In the genomic region with DNA sequence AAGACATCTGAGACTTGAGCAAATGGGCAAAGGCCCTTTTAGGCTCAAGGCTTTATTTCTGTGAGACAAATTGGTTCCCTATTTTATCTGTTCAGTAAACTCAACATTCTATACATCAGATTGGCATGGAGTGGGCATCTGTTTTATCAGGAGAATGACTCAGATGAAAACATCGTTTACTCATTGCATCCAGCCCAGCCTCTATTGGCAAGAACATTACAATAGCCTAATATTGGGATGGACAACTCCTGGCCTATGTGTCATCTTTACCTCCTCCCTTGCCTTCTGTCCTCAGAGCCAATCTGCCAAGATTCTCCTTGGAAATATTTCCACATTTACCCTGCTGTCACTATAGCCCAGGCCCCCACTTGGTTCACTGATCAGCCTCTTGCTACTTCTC, we compare ENCODE assay signal across 30 cellular contexts. TPM values are rescaled to one million over a fixed set of nuclear protein-coding genes. Genes with fewer than 3 reads are reported as not detected.
A peak's percentile ranks its signal among the peaks of the same experiment; 100 is the strongest.
DNase-seq lines count a peak whose midpoint lies in the region; ATAC-seq and TF ChIP-seq lines count a peak whose summit lies in the region.
"Had no signal": no experiment of that assay in that cellular context is flagged by ENCODE, and none has a peak within 500 bp of the region (broad histone marks: within the 10 kb centered on the region; RNA-seq: fewer than 3 reads in every experiment).

No MANE protein-coding gene starts in this region.

- peaks cover 51% of the 10 kb centered on the region for H3K4me1 ChIP-seq in BLaER1
- H3K4me1 ChIP-seq in breast epithelium: peaks cover 0 to 6% of the 10 kb centered on the region in 2 donors
- peaks cover 16% of the 10 kb centered on the region for H3K4me1 ChIP-seq in foreskin keratinocyte
- H3K4me1 ChIP-seq: psoas muscle had no signal

- no peak overlapping the region for H3K27ac Mint-ChIP-seq in stimulated activated effector memory CD8-positive, alpha-beta T cell treated with anti-CD3 and anti-CD28 coated beads, Interleukin-12 subunit alpha, Interleukin-12 subunit beta, amount 100 ng/mL, for 72 hours
- H3K27ac Mint-ChIP-seq: activated CD4-positive, alpha-beta T cell treated with anti-CD3 and anti-CD28 coated beads, Interleukin-2, amount 10 ng/mL, durations not matched to agents 7 days and 5 days; activated naive CD4-positive, alpha-beta T cell treated with anti-CD3 and anti-CD28 coated beads, Interleukin-2, amount 10 ng/mL, durations not matched to agents 7 days and 5 days; CD8-positive, alpha-beta memory T cell; endodermal cell; naive thymus-derived CD4-positive, alpha-beta T cell; T-helper 2 cell treated with Interferon-gamma antibody and Interleukin-4, amounts not matched to agents 5 μg/mL and 100 μg/mL, for 36 hours had no signal

- H3K4me1 Mint-ChIP-seq in stimulated activated effector memory CD8-positive, alpha-beta T cell treated with anti-CD3 and anti-CD28 coated beads, Interleukin-12 subunit alpha, Interleukin-12 subunit beta, amount 100 ng/mL, for 72 hours: no peaks in the 10 kb centered on the region
- H3K4me1 Mint-ChIP-seq: activated CD4-positive, alpha-beta T cell treated with anti-CD3 and anti-CD28 coated beads, Interleukin-2, amount 10 ng/mL, durations not matched to agents 7 days and 5 days; activated naive CD4-positive, alpha-beta T cell treated with anti-CD3 and anti-CD28 coated beads, Interleukin-2, amount 10 ng/mL, durations not matched to agents 7 days and 5 days; CD8-positive, alpha-beta memory T cell; endodermal cell had no signal

- no peaks in the 10 kb centered on the region for H3K36me3 Mint-ChIP-seq in stimulated activated effector memory CD8-positive, alpha-beta T cell treated with anti-CD3 and anti-CD28 coated beads, Interleukin-12 subunit alpha, Interleukin-12 subunit beta, amount 100 ng/mL, for 72 hours
- H3K36me3 Mint-ChIP-seq: activated naive CD4-positive, alpha-beta T cell treated with anti-CD3 and anti-CD28 coated beads, Interleukin-2, amount 10 ng/mL, durations not matched to agents 7 days and 5 days; CD8-positive, alpha-beta memory T cell; naive thymus-derived CD4-positive, alpha-beta T cell had no signal

- H3K9me3 Mint-ChIP-seq in stimulated activated effector memory CD8-positive, alpha-beta T cell treated with anti-CD3 and anti-CD28 coated beads, Interleukin-12 subunit alpha, Interleukin-12 subunit beta, amount 100 ng/mL, for 72 hours: no peaks in the 10 kb centered on the region
- H3K9me3 Mint-ChIP-seq: activated CD4-positive, alpha-beta T cell treated with anti-CD3 and anti-CD28 coated beads, Interleukin-2, amount 10 ng/mL, durations not matched to agents 7 days and 5 days; activated naive CD4-positive, alpha-beta T cell treated with anti-CD3 and anti-CD28 coated beads, Interleukin-2, amount 10 ng/mL, durations not matched to agents 7 days and 5 days; CD8-positive, alpha-beta memory T cell; endodermal cell; T-helper 2 cell treated with Interferon-gamma antibody and Interleukin-4, amounts not matched to agents 5 μg/mL and 100 μg/mL, for 36 hours had no signal

- H3K27me3 ChIP-seq in BLaER1 (no peaks in the 10 kb centered on the region), breast epithelium (no peaks in the 10 kb centered on the region), foreskin keratinocyte (no peaks in the 10 kb centered on the region)
- H3K27me3 ChIP-seq: cardiac muscle cell had no signal

- H3K9me3 ChIP-seq in BLaER1 (peaks cover 19% of the 10 kb centered on the region), breast epithelium (no peaks in the 10 kb centered on the region)
- H3K9me3 ChIP-seq: left ventricle myocardium inferior, psoas muscle, thoracic aorta had no signal

- ATAC-seq in foreskin keratinocyte (peak; percentile 82), GM21619 (IDR thresholded peaks at IDR 0.05; ENCODE audit: unreplicated experiment) (no peak)
- no peak for ATAC-seq in stimulated activated effector memory CD8-positive, alpha-beta T cell treated with anti-CD3 and anti-CD28 coated beads, Interleukin-12 subunit alpha, Interleukin-12 subunit beta, amount 100 ng/mL, for 72 hours
- ATAC-seq: HCT116; naive thymus-derived CD4-positive, alpha-beta T cell; psoas muscle had no signal

- H3K4me2 ChIP-seq in BLaER1: peak overlapping the region; percentile 29; the same call in 1 of the 2 replicates

- H3K9ac ChIP-seq in BLaER1: no peak overlapping the region

- no peak for TF ChIP-seq CTCF in breast epithelium (IDR thresholded peaks at IDR 0.05)
- TF ChIP-seq CTCF in foreskin keratinocyte (conservative IDR thresholded peaks at IDR 0.05): no peak

- no peak for TF ChIP-seq POLR2A in breast epithelium (IDR thresholded peaks at IDR 0.05)

- no peaks in the 10 kb centered on the region for H3K36me3 ChIP-seq in BLaER1
- no peaks in the 10 kb centered on the region for H3K36me3 ChIP-seq in breast epithelium
- H3K36me3 ChIP-seq: cardiac muscle cell, left ventricle myocardium inferior, thoracic aorta had no signal

- no peak overlapping the region for H3K4me3 Mint-ChIP-seq in stimulated activated effector memory CD8-positive, alpha-beta T cell treated with anti-CD3 and anti-CD28 coated beads, Interleukin-12 subunit alpha, Interleukin-12 subunit beta, amount 100 ng/mL, for 72 hours
- H3K4me3 Mint-ChIP-seq: activated CD4-positive, alpha-beta T cell treated with anti-CD3 and anti-CD28 coated beads, Interleukin-2, amount 10 ng/mL, durations not matched to agents 7 days and 5 days; activated naive CD4-positive, alpha-beta T cell treated with anti-CD3 and anti-CD28 coated beads, Interleukin-2, amount 10 ng/mL, durations not matched to agents 7 days and 5 days; CD8-positive, alpha-beta memory T cell; endodermal cell; naive thymus-derived CD4-positive, alpha-beta T cell; T-helper 2 cell treated with Interferon-gamma antibody and Interleukin-4, amounts not matched to agents 5 μg/mL and 100 μg/mL, for 36 hours had no signal

- intact Hi-C loops in breast epithelium (cut with DNase I; ENCODE audit: low total_unique reads): no loop called here

- no peak overlapping the region for H3K27ac ChIP-seq in BLaER1
- peak overlapping the region; percentile 41 to 65 for H3K27ac ChIP-seq in breast epithelium
- no peak overlapping the region for H3K27ac ChIP-seq in foreskin keratinocyte
- H3K27ac ChIP-seq: cardiac muscle cell, left ventricle myocardium inferior, psoas muscle had no signal

- no peak overlapping the region for H3K4me3 ChIP-seq in BLaER1
- no peak overlapping the region for H3K4me3 ChIP-seq in breast epithelium
- H3K4me3 ChIP-seq: cardiac muscle cell, left ventricle myocardium inferior, psoas muscle, thoracic aorta had no signal

- DNase-seq in NCI-H446 (lab: John Stamatoyannopoulos, UW) (peak; percentile 25 to 72), breast epithelium (ENCODE audit: low spot score in 2 of 2) (no peak), foreskin keratinocyte (peak in 1 of 2 donors; percentile 63), hippocampal formation (lab: John Stamatoyannopoulos, UW) (no peak), amniotic stem cell (lab: John Stamatoyannopoulos, UW) (no peak)
- DNase-seq in stimulated activated effector memory CD8-positive, alpha-beta T cell treated with anti-CD3 and anti-CD28 coated beads, Interleukin-12 subunit alpha, Interleukin-12 subunit beta, amount 100 ng/mL, for 72 hours (ENCODE audit: low spot score in 2 of 2): no peak
- DNase-seq: activated CD4-positive, alpha-beta T cell treated with anti-CD3 and anti-CD28 coated beads, Interleukin-2, amount 10 ng/mL, durations not matched to agents 7 days and 5 days; activated naive CD4-positive, alpha-beta T cell treated with anti-CD3 and anti-CD28 coated beads, Interleukin-2, amount 10 ng/mL, durations not matched to agents 7 days and 5 days; AML-193; CD8-positive, alpha-beta memory T cell; endodermal cell; left ventricle myocardium inferior; MV-4-11; naive thymus-derived CD4-positive, alpha-beta T cell; NCI-H1436 treated with DMSO at 0.1 percent for 48 hours; OCI-M1; psoas muscle; SHP77; stimulated activated CD4-positive, alpha-beta T cell treated with anti-CD3 and anti-CD28 coated beads, Interleukin-4, amount 100 ng/mL, for 4 hours; stimulated activated naive CD4-positive, alpha-beta T cell treated with Interleukin-2 at 50 U/mL for 16 hours had no signal

- H4K20me1 ChIP-seq in BLaER1: no peaks in the 10 kb centered on the region

RNA-seq across cellular contexts. Expression of gene BLNK, which starts 5.5 kb away (rescaled TPM):
- 10 to 100 TPM in 2 of 3 donors, 1 to 10 TPM in 1; 2.9 to 16.0 (median 13.4) TPM for total RNA-seq in breast epithelium
- not detected in 2 replicates for total RNA-seq in foreskin keratinocyte
- polyA plus RNA-seq in foreskin keratinocyte: 0.06 TPM in 2 replicates
- total RNA-seq: A172; activated CD4-positive, alpha-beta T cell treated with anti-CD3 and anti-CD28 coated beads, Interleukin-2, amount 10 ng/mL, durations not matched to agents 7 days and 5 days; cardiac muscle cell; CD8-positive, alpha-beta memory T cell; endodermal cell; glomerular endothelial cell; NCI-H460 had no signal
- polyA plus RNA-seq: CD8-positive, alpha-beta memory T cell; fibroblast of lung had no signal

RNA-seq across cellular contexts. Expression of gene DNTT, which starts 27.4 kb away (rescaled TPM):
- not detected for total RNA-seq in breast epithelium
- not detected in 2 replicates for total RNA-seq in foreskin keratinocyte
- not detected in 2 replicates for polyA plus RNA-seq in foreskin keratinocyte
- total RNA-seq: A172; activated CD4-positive, alpha-beta T cell treated with anti-CD3 and anti-CD28 coated beads, Interleukin-2, amount 10 ng/mL, durations not matched to agents 7 days and 5 days; cardiac muscle cell; CD8-positive, alpha-beta memory T cell; endodermal cell; fibroblast of lung; glomerular endothelial cell; left ventricle myocardium inferior; NCI-H460; psoas muscle; thoracic aorta had no signal
- polyA plus RNA-seq: cardiac muscle cell; CD8-positive, alpha-beta memory T cell; fibroblast of lung had no signal

Comparison
In these comparisons a context has a peak if more than half of its experiments do, and no peak if none do; other contexts are left out.
1. H3K27ac ChIP-seq: peak in breast epithelium (2 of 2); none in BLaER1 (single experiment) and foreskin keratinocyte (single experiment).
2. DNase-seq: peak in NCI-H446 (2 of 2); none in breast epithelium (0 of 2), hippocampal formation (0 of 2), amniotic stem cell (single experiment) and stimulated activated effector memory CD8-positive, alpha-beta T cell treated with anti-CD3 and anti-CD28 coated beads, Interleukin-12 subunit alpha, Interleukin-12 subunit beta, amount 100 ng/mL, for 72 hours (0 of 2).